ENCODE assay signal across 8 cellular contexts in the genomic region with DNA sequence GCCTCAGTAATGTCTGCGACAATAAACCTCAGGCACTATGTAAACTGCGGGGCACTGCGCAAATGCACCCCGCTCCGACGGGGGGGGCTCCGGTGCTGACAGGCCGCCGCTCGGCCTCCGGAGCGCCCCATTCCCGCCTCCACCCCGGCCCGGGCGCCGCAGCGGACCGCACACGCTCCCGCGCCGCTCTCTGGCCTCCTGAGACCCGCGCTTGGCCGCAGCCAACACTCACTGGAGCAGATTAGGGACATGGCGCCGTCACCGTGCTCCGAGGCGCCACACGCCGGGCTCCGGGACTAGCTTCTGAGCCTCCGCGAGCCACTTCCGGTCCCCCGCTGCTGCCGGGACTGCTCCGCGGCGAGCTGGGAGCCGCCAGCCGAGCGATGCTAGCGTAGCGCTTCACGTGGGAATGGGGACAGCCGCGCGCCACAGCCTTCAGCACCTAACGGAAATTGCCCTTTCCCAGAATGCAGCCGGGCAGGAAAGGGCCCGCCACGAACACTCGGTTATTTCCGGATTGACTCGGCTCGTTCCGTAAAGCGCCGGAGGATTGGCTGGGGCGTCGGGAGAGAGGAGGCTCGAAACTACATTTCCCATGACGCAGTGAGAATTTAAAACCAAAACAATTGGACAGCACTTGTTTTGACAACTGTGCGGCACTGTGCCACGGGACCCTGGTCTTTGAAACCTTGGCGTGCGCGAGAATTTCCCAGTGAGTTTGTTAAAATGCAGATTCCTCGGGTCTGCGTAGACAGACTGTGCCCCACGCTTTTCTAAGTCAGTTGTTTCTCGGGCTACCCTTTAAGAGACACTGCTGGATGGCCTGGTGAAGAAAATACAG. TPM values are rescaled to one million over a fixed set of nuclear protein-coding genes. Genes with fewer than 3 reads are reported as not detected.
DNase-seq lines count a peak whose midpoint lies in the region; ATAC-seq and TF ChIP-seq lines count a peak whose summit lies in the region.

A gene (minus strand): TSS at position 454 of the 841 bp plus-strand sequence. CDS start 203 bp downstream, at position 251.

- H3K4me3 ChIP-seq in AG04449 (ENCODE audit: low read depth, low read length) (peak within 1 kb of the TSS; percentile 85), cardiac fibroblast (replicated peaks in 1 of 2; ENCODE audit: low read depth in 2 of 2, low read length in 2 of 2) (peak within 1 kb of the TSS; percentile 81 to 84)

- H3K4me3 Mint-ChIP-seq in WTC11, result peak within 1 kb of the TSS; percentile 88

- CTCF ChIA-PET in AG04449 (lab: Yijun Ruan, JAX), result interaction anchor here (0.9 to 26.0 kb wide), 7 partner anchors 10 to 281 kb away, joined by 3 to 1087 read pairs (median 13); a partner anchor contains a TSS
- CTCF ChIA-PET in WTC11 (lab: Charles Lee), result interaction anchor here (1.4 to 3.4 kb wide), 6 partner anchors 8 to 143 kb away, joined by 3 to 26 read pairs (median 7); a partner anchor contains a TSS

- peaks cover 19% of the 10 kb centered on the region for H3K36me3 Mint-ChIP-seq in WTC11

- DNase-seq in AG04449 (ENCODE audit: low read depth, low spot score) (peak; percentile 47), NCI-H226 (peak; percentile 93), WTC11 (ENCODE audit: low spot score) (peak; percentile 99), cardiac fibroblast (ENCODE audit: low read depth in 2 of 2) (peak; percentile 95 to 96), iris pigment epithelial cell (ENCODE audit: low read depth) (peak; percentile 95)
- peak; percentile 98 to 99 for DNase-seq in stimulated activated CD4-positive, alpha-beta T cell treated with anti-CD3 and anti-CD28 coated beads, Interleukin-12 subunit alpha, Interleukin-12 subunit beta, amount 100 ng/mL, for 24 hours (ENCODE audit: low read depth in 2 of 2)

- H3K4me1 Mint-ChIP-seq in WTC11, result peaks cover 18% of the 10 kb centered on the region

- H3K27ac Mint-ChIP-seq in WTC11, result peak within 1 kb of the TSS; percentile 98

- peaks cover 6% of the 10 kb centered on the region; the same call in 1 of the 2 replicates for H3K9me3 Mint-ChIP-seq in WTC11

- peak; percentile 79 for ATAC-seq in GM18907 (IDR thresholded peaks at IDR 0.05; ENCODE audit: unreplicated experiment)
- ATAC-seq in HG03175 (IDR thresholded peaks at IDR 0.05; ENCODE audit: unreplicated experiment), result peak; percentile 68
- peak; percentile 97 for ATAC-seq in WTC11

- POLR2A ChIA-PET in AG04449 (lab: Yijun Ruan, JAX) (interaction anchor here (1.2 kb wide), 1 partner anchor 12 kb away, joined by 3 read pairs; no protein-coding TSS in a partner anchor), WTC11 (lab: Charles Lee) (interaction anchor here (0.5 kb wide), 1 partner anchor 45 kb away, joined by 4 read pairs; a partner anchor contains a TSS)

- TF ChIP-seq CTCF in AG04449 (IDR thresholded peaks at IDR 0.05; ENCODE audit: insufficient read depth, low read length, missing control alignments) (no peak), WTC11 (IDR thresholded peaks at IDR 0.05) (no peak), cardiac fibroblast (IDR thresholded peaks at IDR 0.05; ENCODE audit: low read depth, low read length) (no peak)

- peaks cover 31% of the 10 kb centered on the region for H3K27me3 Mint-ChIP-seq in WTC11 (ENCODE audit: low read depth)

TF ChIP-seq in WTC11, 78 proteins besides CTCF, POLR2A, EP300 and RAD21 (continues in another document):
- TF ChIP-seq TCF7 (CRISPR knock-in tag; IDR thresholded peaks at IDR 0.05; ENCODE audit: low read depth) (no peak), ZNF121 (CRISPR knock-in tag; IDR thresholded peaks at IDR 0.05) (no peak), SMAD3 (CRISPR knock-in tag; IDR thresholded peaks at IDR 0.05; ENCODE audit: borderline replicate concordance) (peak; percentile 74; the same call in 1 of the 2 replicates), NFYB (CRISPR knock-in tag; conservative IDR thresholded peaks at IDR 0.05; ENCODE audit: low read depth) (no peak), GTF2I (CRISPR knock-in tag; conservative IDR thresholded peaks at IDR 0.05) (no peak), OVOL2 (CRISPR knock-in tag; IDR thresholded peaks at IDR 0.05; ENCODE audit: borderline replicate concordance) (no peak), CBFB (CRISPR knock-in tag; IDR thresholded peaks at IDR 0.05; ENCODE audit: low read depth) (no peak), NR1H2 (CRISPR knock-in tag; IDR thresholded peaks at IDR 0.05) (no peak), ZNF219 (CRISPR knock-in tag; IDR thresholded peaks at IDR 0.05; ENCODE audit: borderline replicate concordance) (no peak), SP1 (CRISPR knock-in tag; conservative IDR thresholded peaks at IDR 0.05) (peak; percentile 36; the same call in 1 of the 2 replicates)
- TF ChIP-seq, protein P1, sequence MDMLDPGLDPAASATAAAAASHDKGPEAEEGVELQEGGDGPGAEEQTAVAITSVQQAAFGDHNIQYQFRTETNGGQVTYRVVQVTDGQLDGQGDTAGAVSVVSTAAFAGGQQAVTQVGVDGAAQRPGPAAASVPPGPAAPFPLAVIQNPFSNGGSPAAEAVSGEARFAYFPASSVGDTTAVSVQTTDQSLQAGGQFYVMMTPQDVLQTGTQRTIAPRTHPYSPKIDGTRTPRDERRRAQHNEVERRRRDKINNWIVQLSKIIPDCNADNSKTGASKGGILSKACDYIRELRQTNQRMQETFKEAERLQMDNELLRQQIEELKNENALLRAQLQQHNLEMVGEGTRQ (CRISPR knock-in tag; IDR thresholded peaks at IDR 0.05), result peak; percentile 55; the same call in 1 of the 2 replicates
- TF ChIP-seq, protein P2, sequence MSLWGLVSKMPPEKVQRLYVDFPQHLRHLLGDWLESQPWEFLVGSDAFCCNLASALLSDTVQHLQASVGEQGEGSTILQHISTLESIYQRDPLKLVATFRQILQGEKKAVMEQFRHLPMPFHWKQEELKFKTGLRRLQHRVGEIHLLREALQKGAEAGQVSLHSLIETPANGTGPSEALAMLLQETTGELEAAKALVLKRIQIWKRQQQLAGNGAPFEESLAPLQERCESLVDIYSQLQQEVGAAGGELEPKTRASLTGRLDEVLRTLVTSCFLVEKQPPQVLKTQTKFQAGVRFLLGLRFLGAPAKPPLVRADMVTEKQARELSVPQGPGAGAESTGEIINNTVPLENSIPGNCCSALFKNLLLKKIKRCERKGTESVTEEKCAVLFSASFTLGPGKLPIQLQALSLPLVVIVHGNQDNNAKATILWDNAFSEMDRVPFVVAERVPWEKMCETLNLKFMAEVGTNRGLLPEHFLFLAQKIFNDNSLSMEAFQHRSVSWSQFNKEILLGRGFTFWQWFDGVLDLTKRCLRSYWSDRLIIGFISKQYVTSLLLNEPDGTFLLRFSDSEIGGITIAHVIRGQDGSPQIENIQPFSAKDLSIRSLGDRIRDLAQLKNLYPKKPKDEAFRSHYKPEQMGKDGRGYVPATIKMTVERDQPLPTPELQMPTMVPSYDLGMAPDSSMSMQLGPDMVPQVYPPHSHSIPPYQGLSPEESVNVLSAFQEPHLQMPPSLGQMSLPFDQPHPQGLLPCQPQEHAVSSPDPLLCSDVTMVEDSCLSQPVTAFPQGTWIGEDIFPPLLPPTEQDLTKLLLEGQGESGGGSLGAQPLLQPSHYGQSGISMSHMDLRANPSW (CRISPR knock-in tag; conservative IDR thresholded peaks at IDR 0.05; ENCODE audit: low read depth), result no peak
- TF ChIP-seq, protein P3, sequence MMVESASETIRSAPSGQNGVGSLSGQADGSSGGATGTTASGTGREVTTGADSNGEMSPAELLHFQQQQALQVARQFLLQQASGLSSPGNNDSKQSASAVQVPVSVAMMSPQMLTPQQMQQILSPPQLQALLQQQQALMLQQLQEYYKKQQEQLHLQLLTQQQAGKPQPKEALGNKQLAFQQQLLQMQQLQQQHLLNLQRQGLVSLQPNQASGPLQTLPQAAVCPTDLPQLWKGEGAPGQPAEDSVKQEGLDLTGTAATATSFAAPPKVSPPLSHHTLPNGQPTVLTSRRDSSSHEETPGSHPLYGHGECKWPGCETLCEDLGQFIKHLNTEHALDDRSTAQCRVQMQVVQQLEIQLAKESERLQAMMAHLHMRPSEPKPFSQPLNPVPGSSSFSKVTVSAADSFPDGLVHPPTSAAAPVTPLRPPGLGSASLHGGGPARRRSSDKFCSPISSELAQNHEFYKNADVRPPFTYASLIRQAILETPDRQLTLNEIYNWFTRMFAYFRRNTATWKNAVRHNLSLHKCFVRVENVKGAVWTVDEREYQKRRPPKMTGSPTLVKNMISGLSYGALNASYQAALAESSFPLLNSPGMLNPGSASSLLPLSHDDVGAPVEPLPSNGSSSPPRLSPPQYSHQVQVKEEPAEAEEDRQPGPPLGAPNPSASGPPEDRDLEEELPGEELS (CRISPR knock-in tag; IDR thresholded peaks at IDR 0.05), result 0 out of 2 replicates have a peak, but pooled peaks have one; percentile 52
- TF ChIP-seq, protein P4, sequence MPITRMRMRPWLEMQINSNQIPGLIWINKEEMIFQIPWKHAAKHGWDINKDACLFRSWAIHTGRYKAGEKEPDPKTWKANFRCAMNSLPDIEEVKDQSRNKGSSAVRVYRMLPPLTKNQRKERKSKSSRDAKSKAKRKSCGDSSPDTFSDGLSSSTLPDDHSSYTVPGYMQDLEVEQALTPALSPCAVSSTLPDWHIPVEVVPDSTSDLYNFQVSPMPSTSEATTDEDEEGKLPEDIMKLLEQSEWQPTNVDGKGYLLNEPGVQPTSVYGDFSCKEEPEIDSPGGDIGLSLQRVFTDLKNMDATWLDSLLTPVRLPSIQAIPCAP (CRISPR knock-in tag; IDR thresholded peaks at IDR 0.05), result no peak
- TF ChIP-seq, protein P5, sequence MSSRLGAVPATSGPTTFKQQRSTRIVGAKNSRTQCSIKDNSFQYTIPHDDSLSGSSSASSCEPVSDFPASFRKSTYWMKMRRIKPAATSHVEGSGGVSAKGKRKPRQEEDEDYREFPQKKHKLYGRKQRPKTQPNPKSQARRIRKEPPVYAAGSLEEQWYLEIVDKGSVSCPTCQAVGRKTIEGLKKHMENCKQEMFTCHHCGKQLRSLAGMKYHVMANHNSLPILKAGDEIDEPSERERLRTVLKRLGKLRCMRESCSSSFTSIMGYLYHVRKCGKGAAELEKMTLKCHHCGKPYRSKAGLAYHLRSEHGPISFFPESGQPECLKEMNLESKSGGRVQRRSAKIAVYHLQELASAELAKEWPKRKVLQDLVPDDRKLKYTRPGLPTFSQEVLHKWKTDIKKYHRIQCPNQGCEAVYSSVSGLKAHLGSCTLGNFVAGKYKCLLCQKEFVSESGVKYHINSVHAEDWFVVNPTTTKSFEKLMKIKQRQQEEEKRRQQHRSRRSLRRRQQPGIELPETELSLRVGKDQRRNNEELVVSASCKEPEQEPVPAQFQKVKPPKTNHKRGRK (CRISPR knock-in tag; IDR thresholded peaks at IDR 0.05; ENCODE audit: borderline replicate concordance), result no peak

RNA-seq across cellular contexts. Expression of the gene that starts here (rescaled TPM):
- 103 to 116 TPM (median 105 TPM) in 3 replicates for total RNA-seq in WTC11 (2021)

Comparison
In these comparisons a context has a peak if more than half of its experiments do, and no peak if none do; other contexts are left out.
1. Peak in every context shown above with its lines: DNase-seq, ATAC-seq and H3K4me3 ChIP-seq.
2. DNase-seq: peak in every context shown above with its lines; median percentile 99 in WTC11; 98 in stimulated activated CD4-positive, alpha-beta T cell treated with anti-CD3 and anti-CD28 coated beads, Interleukin-12 subunit alpha, Interleukin-12 subunit beta, amount 100 ng/mL, for 24 hours; 96 in cardiac fibroblast; 95 in iris pigment epithelial cell; 93 in NCI-H226; 47 in AG04449.